Comparison of ENCODE assay signal across 8 cellular contexts in genomic region chr10:92849234-92849525, GRCh38. TPM values are rescaled to one million over a fixed set of nuclear protein-coding genes. Genes with fewer than 3 reads are reported as not detected.
A peak's percentile ranks its signal among the peaks of the same experiment; 100 is the strongest.
DNase-seq lines count a peak whose midpoint lies in the region; ATAC-seq and TF ChIP-seq lines count a peak whose summit lies in the region.

No MANE protein-coding gene starts in this region.

- H3K79me2 ChIP-seq in OCI-LY3 (ENCODE audit: low read length) = peaks cover 18% of the 10 kb centered on the region

- DNase-seq in DMS153 treated with DMSO at 0.1 percent for 48 hours (lab: John Stamatoyannopoulos, UW; ENCODE audit: unreplicated experiment) (peak; percentile 25), DMS153 (lab: John Stamatoyannopoulos, UW) (no peak), epithelial cell of esophagus (ENCODE audit: low read depth) (peak; percentile 17), psoas muscle (no peak), iPS-NIHi7 (ENCODE audit: extremely low spot score) (no peak), T1000 (lab: John Stamatoyannopoulos, UW) (no peak), RWPE1 (ENCODE audit: low spot score) (no peak)

- H3K36me3 ChIP-seq in OCI-LY3 (replicated peaks; ENCODE audit: low read depth, low read length) (no peaks in the 10 kb centered on the region), psoas muscle (ENCODE audit: insufficient read depth in 1 of 2, low read depth in 1 of 2) (no peaks in the 10 kb centered on the region)

- peak overlapping the region; percentile 100 for H3K4me3 ChIP-seq in OCI-LY3 (ENCODE audit: low read length)
- peak overlapping the region; percentile 58 for H3K4me3 ChIP-seq in epithelial cell of esophagus (ENCODE audit: low read length)
- peak overlapping the region; percentile 84 for H3K4me3 ChIP-seq in psoas muscle

- H3K27me3 ChIP-seq in OCI-LY3 (ENCODE audit: low read depth, low read length) = no peaks in the 10 kb centered on the region
- H3K27me3 ChIP-seq in psoas muscle (ENCODE audit: insufficient read depth in 3 of 3, low read length in 2 of 3) = no peaks in the 10 kb centered on the region

- no peak for ATAC-seq in psoas muscle

- intact Hi-C loops in psoas muscle (cut with DNase I) = loop anchor here in 1 of 2 donors (5.0 kb wide), 1 partner anchor 33 kb away; no protein-coding TSS in a partner anchor

- H3K27ac ChIP-seq in OCI-LY3 (ENCODE audit: low read length) = peak overlapping the region; percentile 73; the same call in 1 of the 2 replicates
- H3K27ac ChIP-seq in psoas muscle = peak overlapping the region; percentile 96
- H3K27ac ChIP-seq in RWPE1 = no peak overlapping the region

- WGBS in psoas muscle, 3 donors = 0% methylated on average over 7 of the region's 7 CpGs

- POLR2A ChIA-PET in RWPE1 (lab: Yijun Ruan, JAX; ENCODE audit: low non-redundant PET) = no interaction called here

- H4K20me1 ChIP-seq in OCI-LY3 (ENCODE audit: insufficient read depth, low read length) = no peaks in the 10 kb centered on the region

- peaks cover 24% of the 10 kb centered on the region for H3K4me1 ChIP-seq in OCI-LY3 (ENCODE audit: low read length)
- H3K4me1 ChIP-seq in psoas muscle = peaks cover 14% of the 10 kb centered on the region

- no peak overlapping the region for H2AFZ ChIP-seq in OCI-LY3 (ENCODE audit: low read depth, low read length)

- peak overlapping the region; percentile 88 for H3K9ac ChIP-seq in OCI-LY3 (ENCODE audit: low read length)

- H3K9me3 ChIP-seq in OCI-LY3 (ENCODE audit: insufficient read depth, low read length) (no peaks in the 10 kb centered on the region), psoas muscle (peaks cover 5% of the 10 kb centered on the region)

- H3K4me2 ChIP-seq in OCI-LY3 (ENCODE audit: low read length) = peak overlapping the region; percentile 83

- CTCF ChIA-PET in RWPE1 (lab: Yijun Ruan, JAX) = interaction anchor here (0.5 to 0.9 kb wide), 2 partner anchors 12 to 15 kb away, joined by 3 to 7 read pairs; no protein-coding TSS in a partner anchor

- TF ChIP-seq CTCF in OCI-LY3 (IDR thresholded peaks at IDR 0.05; ENCODE audit: low read depth, low read length) (no peak), epithelial cell of esophagus (IDR thresholded peaks at IDR 0.05; ENCODE audit: insufficient read depth, low read depth, low read length, missing control alignments) (no peak), psoas muscle (IDR thresholded peaks at IDR 0.05) (no peak), RWPE1 (conservative IDR thresholded peaks at IDR 0.05; ENCODE audit: low read depth) (no peak)

RNA-seq across cellular contexts. Expression of gene EXOC6, which starts 0.9 kb away (rescaled TPM):
- 10 to 100 TPM; 14.4 to 27.8 (median 21.3) TPM for total RNA-seq in psoas muscle
- polyA plus RNA-seq in psoas muscle = 1 to 10 TPM; 7.4 to 9.1 (median 8.2) TPM

Comparison
In these comparisons a context has a peak if more than half of its experiments do, and no peak if none do; other contexts are left out.
1. DNase-seq: peak in DMS153 treated with DMSO at 0.1 percent for 48 hours (single experiment) and epithelial cell of esophagus (single experiment); none in DMS153 (single experiment), psoas muscle (0 of 2), iPS-NIHi7 (single experiment), T1000 (single experiment) and RWPE1 (single experiment).
2. Peak in every context shown above with its lines, with median percentiles within 50 percentile points of each other: H3K4me3 ChIP-seq.